In genomic region chr1:175168782-175169181, GRCh38 we compare ENCODE assay signal across 1 cellular context.
TF ChIP-seq lines count a peak whose summit lies in the region.

No MANE protein-coding gene starts in this region.

TF ChIP-seq in GM23338, 12 proteins besides CTCF, POLR2A, EP300 and RAD21 (continued from another document):
- no peak for TF ChIP-seq ZNF462 (CRISPR knock-in tag; IDR thresholded peaks at IDR 0.05)
- no peak for TF ChIP-seq EZH2 (IDR thresholded peaks at IDR 0.05; ENCODE audit: low read depth, unreplicated experiment)
- TF ChIP-seq EZH2phosphoT487 (IDR thresholded peaks at IDR 0.05; ENCODE audit: unreplicated experiment): no peak
- TF ChIP-seq ZNF331 (CRISPR knock-in tag; IDR thresholded peaks at IDR 0.05; ENCODE audit: low read depth): no peak
- no peak for TF ChIP-seq STAT1 (IDR thresholded peaks at IDR 0.05; ENCODE audit: unreplicated experiment)
- TF ChIP-seq NANOG (IDR thresholded peaks at IDR 0.05; ENCODE audit: borderline replicate concordance): no peak
- TF ChIP-seq JUNB (IDR thresholded peaks at IDR 0.05; ENCODE audit: unreplicated experiment): no peak
- no peak for TF ChIP-seq ETS1 (IDR thresholded peaks at IDR 0.05)
- no peak for TF ChIP-seq POLR2AphosphoS5 (IDR thresholded peaks at IDR 0.05; ENCODE audit: low read depth)
